In genomic region chr3:194057570-194058188, GRCh38 we compare ENCODE assay signal across 8 cellular contexts.
DNase-seq lines count a peak whose midpoint lies in the region; ATAC-seq and TF ChIP-seq lines count a peak whose summit lies in the region.

No MANE protein-coding gene starts in this region.

- peak overlapping the region; percentile 53 for H3K27ac Mint-ChIP-seq in activated B cell treated with CpG ODN at 0.5 μM for 24 hours

- no peaks in the 10 kb centered on the region for H3K27me3 Mint-ChIP-seq in activated B cell treated with CpG ODN at 0.5 μM for 24 hours

- no peaks in the 10 kb centered on the region for H3K79me2 ChIP-seq in mesendoderm (ENCODE audit: control insufficient read depth, insufficient read depth, low read length)

- no peak overlapping the region for H3K4me2 ChIP-seq in mesendoderm (ENCODE audit: low read length)

- no peak overlapping the region for H3K23ac ChIP-seq in mesendoderm (ENCODE audit: low read length)

- no peaks in the 10 kb centered on the region for H3K9me3 ChIP-seq in right atrium auricular region
- H3K9me3 ChIP-seq in vagina = no peaks in the 10 kb centered on the region

- peaks cover 20% of the 10 kb centered on the region for H3K4me1 Mint-ChIP-seq in activated B cell treated with CpG ODN at 0.5 μM for 24 hours

- peak overlapping the region; percentile 44 for H3K9ac ChIP-seq in mesendoderm (ENCODE audit: low read length)

- H2BK5ac ChIP-seq in mesendoderm (ENCODE audit: low read length) = no peak overlapping the region

- DNase-seq in right atrium auricular region (ENCODE audit: low spot score) (no peak), cardiac septum (ENCODE audit: low spot score) (no peak), activated B cell treated with CpG ODN at 0.5 μM for 24 hours (no peak), mesendoderm (no peak), vagina (ENCODE audit: extremely low spot score in 2 of 2) (no peak), GM13977 (ENCODE audit: low spot score) (no peak), NCI-H510A treated with DMSO at 0.1 percent for 48 hours (lab: John Stamatoyannopoulos, UW) (no peak), activated gamma-delta T cell (lab: John Stamatoyannopoulos, UW) (no peak)

- TF ChIP-seq CTCF in right atrium auricular region (IDR thresholded peaks at IDR 0.05) (no peak), activated B cell treated with CpG ODN at 0.5 μM for 24 hours (IDR thresholded peaks at IDR 0.05) (no peak), vagina (IDR thresholded peaks at IDR 0.05) (no peak), GM13977 (IDR thresholded peaks at IDR 0.05; ENCODE audit: extremely low read depth, insufficient read depth, missing control alignments) (no peak)

- intact Hi-C loops in cardiac septum (cut with DNase I) (no loop called here), activated B cell treated with CpG ODN at 0.5 μM for 24 hours (cut with micrococcal nuclease) (loop anchor here (5.0 to 10.0 kb wide), 2 partner anchors 47 to 80 kb away; partner anchors contain the start of gene HES1), vagina (cut with DNase I) (no loop called here)

- H3K36me3 ChIP-seq in right atrium auricular region (no peaks in the 10 kb centered on the region), mesendoderm (ENCODE audit: control insufficient read depth, insufficient read depth, low read length) (no peaks in the 10 kb centered on the region), vagina (no peaks in the 10 kb centered on the region)

- POLR2A ChIA-PET in activated B cell treated with CpG ODN at 0.5 μM for 24 hours (lab: Charles Lee) = interaction anchor here (0.7 to 2.9 kb wide), 4 partner anchors 13 to 71 kb away, joined by 3 to 26 read pairs (median 4); no protein-coding TSS in a partner anchor

- in situ Hi-C loops in GM13977 (cut with MboI; ENCODE audit: low pct_unique_long_range_greater_than_20kb, low sequenced_read_pairs, unreplicated experiment) = no loop called here

- H3K4ac ChIP-seq in mesendoderm (ENCODE audit: low read depth, low read length) = peak overlapping the region; percentile 92

- WGBS in mesendoderm (ENCODE audit: extremely low coverage, insufficient coverage, low lambda C conversion rate) = no CpG with 5 or more reads among the region's 8 CpGs

- no peak overlapping the region for H2AK5ac ChIP-seq in mesendoderm (ENCODE audit: low read length)

- peak overlapping the region; percentile 88 for H3K18ac ChIP-seq in mesendoderm (ENCODE audit: low read length)

- CTCF ChIA-PET in activated B cell treated with CpG ODN at 0.5 μM for 24 hours (lab: Charles Lee) = interaction anchor here (0.8 to 1.3 kb wide), 3 partner anchors 47 to 81 kb away, joined by 3 to 4 read pairs (median 3); no protein-coding TSS in a partner anchor

- H2BK120ac ChIP-seq in mesendoderm (ENCODE audit: low read depth, low read length) = peak overlapping the region; percentile 10

- no peaks in the 10 kb centered on the region for H3K9me3 Mint-ChIP-seq in activated B cell treated with CpG ODN at 0.5 μM for 24 hours

- H3K36me3 Mint-ChIP-seq in activated B cell treated with CpG ODN at 0.5 μM for 24 hours (ENCODE audit: low read depth) = no peaks in the 10 kb centered on the region

- H3K4me1 ChIP-seq in right atrium auricular region (peaks cover 0 to 10% of the 10 kb centered on the region in 2 donors), mesendoderm (ENCODE audit: control insufficient read depth, low read depth, low read length) (peaks cover 10% of the 10 kb centered on the region), vagina (peaks cover 14% of the 10 kb centered on the region)

- H3K4me3 Mint-ChIP-seq in activated B cell treated with CpG ODN at 0.5 μM for 24 hours = peak overlapping the region; percentile 80

- no peak overlapping the region for H3K27ac ChIP-seq in right atrium auricular region
- H3K27ac ChIP-seq in mesendoderm (ENCODE audit: low read depth, low read length) = peak overlapping the region; percentile 59
- H3K27ac ChIP-seq in vagina = no peak overlapping the region

- H3K27me3 ChIP-seq in right atrium auricular region (no peaks in the 10 kb centered on the region), mesendoderm (ENCODE audit: insufficient read depth, low read length, poor library complexity) (no peaks in the 10 kb centered on the region), vagina (no peaks in the 10 kb centered on the region)

- no peak for TF ChIP-seq POLR2A in vagina (IDR thresholded peaks at IDR 0.05)

- no peaks in the 10 kb centered on the region for H3K79me1 ChIP-seq in mesendoderm (ENCODE audit: low read length)

- H2BK15ac ChIP-seq in mesendoderm (replicated peaks; ENCODE audit: low read depth) = no peak overlapping the region

- peak overlapping the region; percentile 73 for H3K56ac ChIP-seq in mesendoderm (ENCODE audit: low read length)

- no peak overlapping the region for H4K5ac ChIP-seq in mesendoderm (ENCODE audit: low read length)

- peak overlapping the region; percentile 8 to 39 for H3K4me3 ChIP-seq in right atrium auricular region
- H3K4me3 ChIP-seq in mesendoderm (ENCODE audit: low read length) = no peak overlapping the region
- peak overlapping the region; percentile 31 to 40 for H3K4me3 ChIP-seq in vagina

- no peak overlapping the region for H4K8ac ChIP-seq in mesendoderm (ENCODE audit: low read depth, low read length)

- ATAC-seq in activated B cell treated with CpG ODN at 0.5 μM for 24 hours (ENCODE audit: low read depth) = peak; percentile 14
